ENCODE assay signal across 10 cellular contexts in the genomic region with DNA sequence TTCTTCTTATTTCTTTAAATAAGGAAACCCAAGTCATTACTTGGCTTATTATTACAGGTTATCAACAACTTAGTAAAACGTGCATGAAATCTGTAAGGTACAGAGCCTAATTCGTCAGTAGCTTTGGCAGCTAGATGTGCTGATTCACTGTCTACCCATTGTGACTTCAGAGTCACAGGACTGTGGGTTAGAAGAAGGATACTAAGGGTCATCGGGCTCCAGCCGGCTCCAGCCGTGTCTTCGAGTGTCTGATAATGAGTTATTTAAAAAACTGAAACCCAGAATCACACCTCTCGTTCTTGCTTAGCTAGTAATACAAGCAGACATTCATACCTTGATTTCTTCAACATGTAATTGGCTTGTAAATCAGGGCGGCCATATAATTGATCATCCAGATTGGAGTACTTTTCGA.
A peak's percentile ranks its signal among the peaks of the same experiment; 100 is the strongest.
DNase-seq lines count a peak whose midpoint lies in the region; ATAC-seq, FAIRE-seq and TF ChIP-seq lines count a peak whose summit lies in the region.
"Had no signal": no experiment of that assay in that cellular context is flagged by ENCODE, and none has a peak within 500 bp of the region (broad histone marks: within the 10 kb centered on the region; RNA-seq: fewer than 3 reads in every experiment).

No MANE protein-coding gene starts in this region.

- TF ChIP-seq POLR2A in testis (IDR thresholded peaks at IDR 0.05) = no peak

- H3K4me1 Mint-ChIP-seq in brain (peaks cover 31% of the 10 kb centered on the region), neural progenitor cell (peaks cover 10% of the 10 kb centered on the region)
- peaks cover 6% of the 10 kb centered on the region for H3K4me1 Mint-ChIP-seq in activated CD4-positive, alpha-beta T cell treated with anti-CD3 and anti-CD28 coated beads for 36 hours

- H3K4me1 ChIP-seq in kidney (ENCODE audit: control insufficient read depth in 1 of 2, insufficient read depth in 1 of 2, low read depth in 1 of 2, low read length in 2 of 2) = peaks cover 0 to 15% of the 10 kb centered on the region in 2 donors
- H3K4me1 ChIP-seq in testis = peaks cover 4% of the 10 kb centered on the region
- peaks cover 5% of the 10 kb centered on the region for H3K4me1 ChIP-seq in neural progenitor cell

- H3K27me3 Mint-ChIP-seq in brain (no peaks in the 10 kb centered on the region), neural progenitor cell (ENCODE audit: insufficient read depth, low read depth) (peaks cover 5% of the 10 kb centered on the region)
- H3K27me3 Mint-ChIP-seq in activated CD4-positive, alpha-beta T cell treated with anti-CD3 and anti-CD28 coated beads for 36 hours = peaks cover 12% of the 10 kb centered on the region

- H3K27ac Mint-ChIP-seq in brain = peak overlapping the region in 4 of 5 experiments; percentile 8 to 79 (median 53)
- H3K27ac Mint-ChIP-seq in neural progenitor cell = no peak overlapping the region
- no peak overlapping the region for H3K27ac Mint-ChIP-seq in activated CD4-positive, alpha-beta T cell treated with anti-CD3 and anti-CD28 coated beads for 36 hours

- no peak for TF ChIP-seq CTCF in brain (conservative IDR thresholded peaks at IDR 0.05)
- TF ChIP-seq CTCF in kidney (IDR thresholded peaks at IDR 0.05; ENCODE audit: borderline replicate concordance, extremely low read depth, insufficient read depth) = no peak
- no peak for TF ChIP-seq CTCF in testis (IDR thresholded peaks at IDR 0.05)
- TF ChIP-seq CTCF in neural progenitor cell (IDR thresholded peaks at IDR 0.05) = no peak

- H3K79me2 ChIP-seq in neural progenitor cell (ENCODE audit: low read depth) = peaks cover 89% of the 10 kb centered on the region

- H3K9ac ChIP-seq in kidney (ENCODE audit: low read length in 2 of 2) (no peak overlapping the region), neural progenitor cell (no peak overlapping the region)

- CTCF ChIA-PET in activated CD4-positive, alpha-beta T cell treated with anti-CD3 and anti-CD28 coated beads for 36 hours (lab: Charles Lee) = no interaction called here

- H3K4me2 ChIP-seq in neural progenitor cell = no peak overlapping the region

- peaks cover 34% of the 10 kb centered on the region for H4K20me1 ChIP-seq in neural progenitor cell (ENCODE audit: low read depth)

- POLR2A ChIA-PET in activated CD4-positive, alpha-beta T cell treated with anti-CD3 and anti-CD28 coated beads for 36 hours (lab: Charles Lee) = no interaction called here

- H3K9me3 ChIP-seq in kidney (ENCODE audit: control insufficient read depth in 1 of 2, low read length in 2 of 2) (no peaks in the 10 kb centered on the region), testis (no peaks in the 10 kb centered on the region), neural progenitor cell (ENCODE audit: low read depth) (no peaks in the 10 kb centered on the region)
- H3K9me3 ChIP-seq: suprapubic skin had no signal

- WGBS in testis, 2 donors = 35% methylated on average over 9 of the region's 9 CpGs

- no peak overlapping the region for H3K4me3 Mint-ChIP-seq in brain
- no peak overlapping the region for H3K4me3 Mint-ChIP-seq in neural progenitor cell
- no peak overlapping the region for H3K4me3 Mint-ChIP-seq in activated CD4-positive, alpha-beta T cell treated with anti-CD3 and anti-CD28 coated beads for 36 hours

- no peak overlapping the region for H2AFZ ChIP-seq in neural progenitor cell (replicated peaks)

- intact Hi-C loops in kidney (cut with DNase I) = no loop called here
- intact Hi-C loops in testis (cut with DNase I; ENCODE audit: low total_unique reads) = no loop called here
- intact Hi-C loops in activated CD4-positive, alpha-beta T cell treated with anti-CD3 and anti-CD28 coated beads for 36 hours (cut with DNase I, micrococcal nuclease) = no loop called here

- peak; percentile 57 for ATAC-seq in HG03175 (IDR thresholded peaks at IDR 0.05; ENCODE audit: unreplicated experiment)
- no peak for ATAC-seq in HG03045 (IDR thresholded peaks at IDR 0.05; ENCODE audit: unreplicated experiment)
- ATAC-seq in activated CD4-positive, alpha-beta T cell treated with anti-CD3 and anti-CD28 coated beads for 36 hours = no peak
- ATAC-seq: activated CD4-positive, CD25-positive, alpha-beta regulatory T cell treated with anti-CD3 and anti-CD28 coated beads, Interleukin-2, amount 50 U/mL, for 24 hours had no signal

- H3K27me3 ChIP-seq in testis = no peaks in the 10 kb centered on the region
- H3K27me3 ChIP-seq in neural progenitor cell = no peaks in the 10 kb centered on the region
- H3K27me3 ChIP-seq: suprapubic skin had no signal

- peaks cover 2 to 11% (median 5%) of the 10 kb centered on the region in 5 experiments for H3K9me3 Mint-ChIP-seq in brain
- peaks cover 20% of the 10 kb centered on the region for H3K9me3 Mint-ChIP-seq in neural progenitor cell
- H3K9me3 Mint-ChIP-seq in activated CD4-positive, alpha-beta T cell treated with anti-CD3 and anti-CD28 coated beads for 36 hours (ENCODE audit: low read depth) = no peaks in the 10 kb centered on the region

- H3K27ac ChIP-seq in kidney (ENCODE audit: low read depth in 2 of 2, low read length in 2 of 2) (no peak overlapping the region), testis (peak overlapping the region in 1 of 2 donors; percentile 21), neural progenitor cell (no peak overlapping the region)
- H3K27ac ChIP-seq: suprapubic skin had no signal

- no peaks in the 10 kb centered on the region for H3F3A ChIP-seq in neural progenitor cell (ENCODE audit: low read depth)

- DNase-seq in kidney = no peak
- peak; percentile 65 for DNase-seq in testis
- DNase-seq in neural progenitor cell (ENCODE audit: low spot score) = no peak
- DNase-seq in NCI-H2171 treated with DMSO at 0.1 percent for 48 hours (lab: John Stamatoyannopoulos, UW) = no peak
- DNase-seq in activated CD4-positive, alpha-beta T cell treated with anti-CD3 and anti-CD28 coated beads for 36 hours = no peak

- H3K4me3 ChIP-seq in kidney (ENCODE audit: low read length in 2 of 2) (peak overlapping the region; percentile 10 to 40), testis (no peak overlapping the region), neural progenitor cell (no peak overlapping the region)
- H3K4me3 ChIP-seq: suprapubic skin had no signal

- H3K36me3 ChIP-seq in kidney (ENCODE audit: control insufficient read depth in 1 of 2, insufficient read depth in 2 of 2, low read length in 2 of 2) (no peaks in the 10 kb centered on the region), testis (ENCODE audit: low read depth, missing control alignments) (no peaks in the 10 kb centered on the region), neural progenitor cell (no peaks in the 10 kb centered on the region)
- H3K36me3 ChIP-seq: suprapubic skin had no signal

- FAIRE-seq in kidney (lab: Jason Lieb, UNC) = peak; percentile 11

- peaks cover 29% of the 10 kb centered on the region for H3K36me3 Mint-ChIP-seq in brain
- peaks cover 21% of the 10 kb centered on the region for H3K36me3 Mint-ChIP-seq in neural progenitor cell
- no peaks in the 10 kb centered on the region for H3K36me3 Mint-ChIP-seq in activated CD4-positive, alpha-beta T cell treated with anti-CD3 and anti-CD28 coated beads for 36 hours (ENCODE audit: low read depth)

Comparison
In these comparisons a context has a peak if more than half of its experiments do, and no peak if none do; other contexts are left out.
1. H3K27ac Mint-ChIP-seq: peak in brain (4 of 5); none in neural progenitor cell (single experiment) and activated CD4-positive, alpha-beta T cell treated with anti-CD3 and anti-CD28 coated beads for 36 hours (single experiment).
2. H3K4me3 ChIP-seq: peak in kidney (2 of 2); none in testis (0 of 2) and neural progenitor cell (single experiment).